8 cellular contexts compared by ENCODE assay signal in the genomic region with DNA sequence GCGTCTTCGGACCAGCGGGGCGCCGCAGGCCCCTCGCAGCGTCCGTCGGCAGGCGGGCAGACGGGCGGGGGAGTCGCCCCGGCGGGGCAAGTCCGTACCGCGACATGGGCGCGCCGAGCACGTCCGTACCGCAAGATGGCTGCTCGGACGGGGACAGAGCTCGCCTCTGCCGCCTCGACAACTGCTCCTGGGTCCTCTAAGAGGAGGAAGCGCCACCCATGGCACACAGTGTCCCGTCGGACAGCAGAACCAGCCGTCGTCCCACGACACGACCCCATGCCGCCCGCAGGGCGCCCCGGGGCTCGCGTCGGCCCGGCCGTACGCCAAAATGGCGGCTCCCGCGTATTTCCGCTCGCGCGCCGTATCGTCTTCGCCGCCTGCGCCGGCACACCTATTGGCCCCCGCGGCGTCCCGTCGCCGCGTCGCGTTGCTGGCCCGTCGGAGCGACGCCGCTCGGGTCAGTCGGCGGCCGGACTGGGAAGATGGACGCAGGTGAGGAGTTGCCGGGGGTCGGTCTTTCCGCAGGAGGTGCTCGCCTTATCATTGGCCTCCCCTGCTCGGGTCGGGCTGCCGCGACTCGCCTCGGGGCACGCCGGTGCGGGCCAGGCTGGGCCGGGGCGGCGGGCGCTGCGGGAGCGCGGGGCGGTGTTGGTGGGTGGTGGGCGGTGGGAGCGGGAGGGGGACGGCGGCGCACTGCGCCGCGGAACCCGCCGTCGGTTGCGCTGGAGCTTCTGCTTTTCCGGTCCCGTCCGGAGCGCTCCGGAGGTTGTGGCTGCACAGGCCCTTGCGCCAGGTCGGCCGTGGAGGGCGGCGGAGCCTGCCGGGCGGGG. TPM values are rescaled to one million over a fixed set of nuclear protein-coding genes. Genes with fewer than 3 reads are reported as not detected.
DNase-seq lines count a peak whose midpoint lies in the region; ATAC-seq, FAIRE-seq and TF ChIP-seq lines count a peak whose summit lies in the region.

A gene (plus strand): TSS at position 461 of the 830 bp plus-strand sequence. CDS start 22 bp downstream, at position 483.

- H4K20me1 ChIP-seq in astrocyte (ENCODE audit: insufficient read depth, low read length): peaks cover 75% of the 10 kb centered on the region

- peak within 1 kb of the TSS; percentile 95 for H3K4me3 ChIP-seq in astrocyte (ENCODE audit: insufficient read depth, low read depth, low read length)

- peak within 1 kb of the TSS; percentile 100 for H2AFZ ChIP-seq in astrocyte (ENCODE audit: low read depth, low read length)

- no peaks in the 10 kb centered on the region for H3K9me3 Mint-ChIP-seq in astrocyte (ENCODE audit: unreplicated experiment)

- H3K36me3 ChIP-seq in astrocyte (ENCODE audit: insufficient read depth, low read length): peaks cover 9% of the 10 kb centered on the region

- no peak for TF ChIP-seq CTCF in astrocyte (IDR thresholded peaks at IDR 0.05; ENCODE audit: insufficient read depth, low read depth, low read length)

- H3K4me3 Mint-ChIP-seq in astrocyte (ENCODE audit: unreplicated experiment): peak within 1 kb of the TSS; percentile 97

- peak; percentile 77 for DNase-seq in NCI-H146 (lab: John Stamatoyannopoulos, UW)
- DNase-seq in T-helper 9 cell: peak; percentile 67
- peak; percentile 71 for DNase-seq in astrocyte (ENCODE audit: low read depth)
- peak; percentile 91 for DNase-seq in hepatic stellate cell (ENCODE audit: low spot score)
- peak; percentile 53 for DNase-seq in renal cortical epithelial cell (ENCODE audit: low read depth)
- DNase-seq in cortex of kidney (lab: John Stamatoyannopoulos, UW): no peak

- H3K27ac Mint-ChIP-seq in astrocyte (ENCODE audit: unreplicated experiment): peak within 1 kb of the TSS; percentile 89

- peaks cover 8% of the 10 kb centered on the region for H3K4me1 ChIP-seq in astrocyte (ENCODE audit: insufficient read depth, low read length)

- H3K4me1 Mint-ChIP-seq in astrocyte (ENCODE audit: low read depth, unreplicated experiment): peaks cover 36% of the 10 kb centered on the region

- H3K9me3 ChIP-seq in astrocyte (ENCODE audit: insufficient read depth, low read depth, low read length): no peaks in the 10 kb centered on the region

- no peaks in the 10 kb centered on the region for H3K27me3 Mint-ChIP-seq in astrocyte (ENCODE audit: low read depth, unreplicated experiment)

- H3K4me2 ChIP-seq in astrocyte (ENCODE audit: low read length): peak within 1 kb of the TSS; percentile 87

- ATAC-seq in GM18498 (IDR thresholded peaks at IDR 0.05; ENCODE audit: unreplicated experiment): peak; percentile 68
- peak; percentile 79 for ATAC-seq in HG02840 (IDR thresholded peaks at IDR 0.05; ENCODE audit: low FRiP score, unreplicated experiment)

- FAIRE-seq in astrocyte (lab: Jason Lieb, UNC): no peak

- H3K27me3 ChIP-seq in astrocyte (ENCODE audit: insufficient read depth, low read length): no peaks in the 10 kb centered on the region

- peaks cover 19% of the 10 kb centered on the region for H3K36me3 Mint-ChIP-seq in astrocyte (ENCODE audit: low read depth, unreplicated experiment)

- H3K27ac ChIP-seq in astrocyte (ENCODE audit: low read depth, low read length): peak within 1 kb of the TSS; percentile 99

- H3K79me2 ChIP-seq in astrocyte (ENCODE audit: insufficient read depth, low read length): peaks cover 91% of the 10 kb centered on the region

- peak within 1 kb of the TSS; percentile 96 for H3K9ac ChIP-seq in astrocyte (ENCODE audit: low read length)

RNA-seq across cellular contexts. Expression of the gene that starts here (rescaled TPM):
- total RNA-seq in astrocyte (75.4 and 83.2 TPM in 2 replicates), renal cortical epithelial cell (53.0 and 106 TPM in 2 replicates)
